ENCODE assay signal across 26 cellular contexts in genomic region chr9:110093871-110094270, GRCh38.
DNase-seq lines count a peak whose midpoint lies in the region; ATAC-seq and TF ChIP-seq lines count a peak whose summit lies in the region.
"Had no signal": no experiment of that assay in that cellular context is flagged by ENCODE, and none has a peak within 500 bp of the region (broad histone marks: within the 10 kb centered on the region; RNA-seq: fewer than 3 reads in every experiment).

No MANE protein-coding gene starts in this region.

- no peaks in the 10 kb centered on the region for H3K27me3 ChIP-seq in cardiac muscle cell
- H3K27me3 ChIP-seq in OCI-LY1 (ENCODE audit: insufficient read depth, low read length), result no peaks in the 10 kb centered on the region
- H3K27me3 ChIP-seq in subcutaneous abdominal adipose tissue (ENCODE audit: control insufficient read depth in 5 of 5, insufficient read depth in 4 of 5, low read length in 5 of 5), result no peaks in the 10 kb centered on the region
- H3K27me3 ChIP-seq: BLaER1, MG63 had no signal

- peak overlapping the region; percentile 90 for H3K27ac Mint-ChIP-seq in memory B cell
- H3K27ac Mint-ChIP-seq: CD4-positive, alpha-beta T cell had no signal

- H3K27me3 Mint-ChIP-seq in memory B cell, result no peaks in the 10 kb centered on the region
- H3K27me3 Mint-ChIP-seq: CD4-positive, alpha-beta T cell had no signal

- no peak overlapping the region for H3K9ac ChIP-seq in OCI-LY1 (ENCODE audit: low read length)
- H3K9ac ChIP-seq in subcutaneous abdominal adipose tissue (ENCODE audit: low read length in 5 of 5), result peak overlapping the region in 1 of 5 donors; percentile 35
- H3K9ac ChIP-seq: BLaER1 had no signal

- ATAC-seq in Right ventricle myocardium superior (ENCODE audit: poor library complexity) (no peak), memory B cell (ENCODE audit: low read depth) (no peak), HG02571 (IDR thresholded peaks at IDR 0.05; ENCODE audit: unreplicated experiment) (no peak)
- ATAC-seq: HCT116 had no signal

- H3F3A ChIP-seq in OCI-LY1 (ENCODE audit: insufficient read depth, low read length), result 0 out of 2 replicates have a peak, but pooled peaks cover 2% of the 10 kb centered on the region

- no peak overlapping the region for H3K4me2 ChIP-seq in OCI-LY1 (ENCODE audit: low read length)
- H3K4me2 ChIP-seq: BLaER1, PC-9 had no signal

- TF ChIP-seq CTCF in cardiac muscle cell (IDR thresholded peaks at IDR 0.05; ENCODE audit: low read depth, low read length), result no peak
- no peak for TF ChIP-seq CTCF in OCI-LY1 (IDR thresholded peaks at IDR 0.05; ENCODE audit: low read length)

- H3K27ac ChIP-seq in cardiac muscle cell (peak overlapping the region; percentile 28), OCI-LY1 (ENCODE audit: low read depth, low read length, poor library complexity, severe bottlenecking) (peak overlapping the region; percentile 33), subcutaneous abdominal adipose tissue (ENCODE audit: low read depth, low read length) (peak overlapping the region; percentile 44)
- H3K27ac ChIP-seq: BLaER1, PC-9, SK-N-MC had no signal

- no peaks in the 10 kb centered on the region for H3K9me2 ChIP-seq in OCI-LY1 (ENCODE audit: low read depth, low read length)

- intact Hi-C loops in Right ventricle myocardium superior (cut with DNase I), result no loop called here

- peaks cover 82% of the 10 kb centered on the region for H3K79me2 ChIP-seq in OCI-LY1 (ENCODE audit: insufficient read depth, low read length)

- H3K4me3 ChIP-seq in cardiac muscle cell (no peak overlapping the region), OCI-LY1 (ENCODE audit: low read depth, low read length, poor library complexity, severe bottlenecking) (no peak overlapping the region), subcutaneous abdominal adipose tissue (ENCODE audit: low read depth in 1 of 5, low read length in 5 of 5) (no peak overlapping the region)
- H3K4me3 ChIP-seq: BLaER1, MG63, PC-9, SK-N-MC had no signal

- H3K4me1 Mint-ChIP-seq in memory B cell, result peaks cover 50% of the 10 kb centered on the region

- no peaks in the 10 kb centered on the region for H3K9me3 Mint-ChIP-seq in memory B cell
- H3K9me3 Mint-ChIP-seq: CD4-positive, alpha-beta T cell had no signal

- no peak for DNase-seq in cardiac muscle cell (ENCODE audit: low read depth in 1 of 2, low spot score in 1 of 2)
- no peak for DNase-seq in Right ventricle myocardium superior
- DNase-seq in memory B cell (ENCODE audit: low spot score in 2 of 2), result no peak
- no peak for DNase-seq in cerebellar cortex (ENCODE audit: low spot score)
- no peak for DNase-seq in pons (ENCODE audit: low spot score)
- DNase-seq: 8988T; CD4-positive, alpha-beta T cell; DMS53; KG1; MG63; NCI-H1105 treated with DMSO at 0.1 percent for 48 hours; NCI-H146; NCI-H1930; NCI-H2107; NCI-H524; NCI-H748 treated with DMSO at 0.1 percent for 48 hours; PC-9; RPMI8226; SHP77 treated with DMSO at 0.1 percent for 48 hours; SW 1271 had no signal

- H3K4me1 ChIP-seq in cardiac muscle cell (ENCODE audit: low read depth), result peaks cover 21% of the 10 kb centered on the region
- peaks cover 46% of the 10 kb centered on the region for H3K4me1 ChIP-seq in OCI-LY1 (ENCODE audit: insufficient read depth, low read length, severe bottlenecking)
- peaks cover 2 to 56% (median 30%) of the 10 kb centered on the region in 5 donors for H3K4me1 ChIP-seq in subcutaneous abdominal adipose tissue (ENCODE audit: control insufficient read depth in 5 of 5, insufficient read depth in 5 of 5, low read length in 5 of 5)
- H3K4me1 ChIP-seq: BLaER1 had no signal

- H2AFZ ChIP-seq in OCI-LY1 (ENCODE audit: low read length), result no peak overlapping the region
- H2AFZ ChIP-seq: PC-9 had no signal

- H3K9me3 ChIP-seq in cardiac muscle cell (ENCODE audit: low read depth), result no peaks in the 10 kb centered on the region
- no peaks in the 10 kb centered on the region for H3K9me3 ChIP-seq in OCI-LY1 (ENCODE audit: low read length)
- H3K9me3 ChIP-seq in subcutaneous abdominal adipose tissue (ENCODE audit: control insufficient read depth in 5 of 5, low read length in 5 of 5), result no peaks in the 10 kb centered on the region
- H3K9me3 ChIP-seq: BLaER1, MG63 had no signal

- H4K20me1 ChIP-seq in OCI-LY1 (ENCODE audit: insufficient read depth, low read length), result no peaks in the 10 kb centered on the region
- H4K20me1 ChIP-seq: BLaER1 had no signal

- no peak overlapping the region for H3K4me3 Mint-ChIP-seq in memory B cell
- H3K4me3 Mint-ChIP-seq: CD4-positive, alpha-beta T cell had no signal

- H3K36me3 Mint-ChIP-seq in memory B cell, result peaks cover 16% of the 10 kb centered on the region

- H3K36me3 ChIP-seq in cardiac muscle cell (peaks cover 4% of the 10 kb centered on the region), OCI-LY1 (ENCODE audit: insufficient read depth, low read length) (peaks cover 28% of the 10 kb centered on the region; the same call in 1 of the 2 replicates), subcutaneous abdominal adipose tissue (ENCODE audit: control insufficient read depth in 5 of 5, insufficient read depth in 5 of 5, low read length in 5 of 5) (peaks cover 0 to 8% (median 0%) of the 10 kb centered on the region in 5 donors)
- H3K36me3 ChIP-seq: BLaER1 had no signal
